Comparison of ENCODE assay signal across 17 cellular contexts in genomic region chr15:75098371-75098770, GRCh38.
DNase-seq lines count a peak whose midpoint lies in the region; ATAC-seq, FAIRE-seq and TF ChIP-seq lines count a peak whose summit lies in the region.
"Had no signal": no experiment of that assay in that cellular context is flagged by ENCODE, and none has a peak within 500 bp of the region (broad histone marks: within the 10 kb centered on the region; RNA-seq: fewer than 3 reads in every experiment).

No MANE protein-coding gene starts in this region.

- H2AFZ ChIP-seq in K562 (ENCODE audit: low read depth, low read length) = no peak overlapping the region

- TF ChIP-seq RAD21 in K562 (CRISPR knock-in tag; conservative IDR thresholded peaks at IDR 0.05 in 1 of 2, IDR thresholded peaks at IDR 0.05 in 1 of 2) = no peak

- H3K4me3 Mint-ChIP-seq in CD14-positive monocyte (no peak overlapping the region), osteocyte (ENCODE audit: unreplicated experiment) (no peak overlapping the region)
- H3K4me3 Mint-ChIP-seq: HFFc6 had no signal

- intact Hi-C loops in CD14-positive monocyte (cut with micrococcal nuclease) (no loop called here), K562 (cut with micrococcal nuclease) (no loop called here)

- DNase-seq in CD14-positive monocyte (ENCODE audit: low spot score) = no peak
- no peak for DNase-seq in K562 (ENCODE audit: extremely low read depth in 1 of 4, low spot score in 3 of 4)
- peak; percentile 37 for DNase-seq in left lobe of liver (ENCODE audit: low spot score)
- DNase-seq in osteocyte (ENCODE audit: extremely low spot score, unreplicated experiment) = peak; percentile 68
- DNase-seq in NCI-H2081 (lab: John Stamatoyannopoulos, UW) = no peak
- no peak for DNase-seq in SKM-1 (lab: John Stamatoyannopoulos, UW; ENCODE audit: unreplicated experiment)
- DNase-seq: C1 segment of cervical spinal cord; CD4-positive, alpha-beta memory T cell; DMS79; HCEC 1CT; HFFc6 had no signal

- no peak for TF ChIP-seq CTCF in CD14-positive monocyte (IDR thresholded peaks at IDR 0.05)
- TF ChIP-seq CTCF in K562 (IDR thresholded peaks at IDR 0.05 in 2 of 3, conservative IDR thresholded peaks at IDR 0.05 in 1 of 3; ENCODE audit: insufficient read depth in 2 of 3, low read depth in 1 of 3, low read length in 3 of 3) = no peak
- no peak for TF ChIP-seq CTCF in osteocyte (IDR thresholded peaks at IDR 0.05)

- in situ Hi-C loops in K562 (cut with MboI) = no loop called here

- no peaks in the 10 kb centered on the region for H3K4me1 ChIP-seq in K562 (replicated peaks in 1 of 2; ENCODE audit: control insufficient read depth in 2 of 2, insufficient read depth in 2 of 2, low read length in 2 of 2)

- no peak for TF ChIP-seq POLR2A in K562 (conservative IDR thresholded peaks at IDR 0.05)

- H3K9ac ChIP-seq in K562 (ENCODE audit: insufficient read depth in 1 of 2, low read depth in 2 of 2, low read length in 2 of 2) = no peak overlapping the region

- H3K36me3 Mint-ChIP-seq in CD14-positive monocyte = no peaks in the 10 kb centered on the region
- H3K36me3 Mint-ChIP-seq in osteocyte (ENCODE audit: unreplicated experiment) = no peaks in the 10 kb centered on the region
- H3K36me3 Mint-ChIP-seq: CD4-positive, alpha-beta memory T cell had no signal

- 48% methylated on average over 4 of the region's 4 CpGs for WGBS in K562 (ENCODE audit: insufficient coverage, low coverage, missing lambda C conversion rate)

- no peak for TF ChIP-seq EP300 in K562 (IDR thresholded peaks at IDR 0.05; ENCODE audit: low read length)

- BruUV-seq in K562 (replicated peaks; lab: Mats Ljungman, UMichigan) = no TSS peak

- no peaks in the 10 kb centered on the region for H3K27me3 ChIP-seq in K562 (ENCODE audit: control insufficient read depth in 2 of 2, insufficient read depth in 2 of 2, low read length in 2 of 2)

- peaks cover 0 to 2% (median 0%) of the 10 kb centered on the region in 7 donors for H3K9me3 Mint-ChIP-seq in CD14-positive monocyte
- H3K9me3 Mint-ChIP-seq in osteocyte (ENCODE audit: unreplicated experiment) = no peaks in the 10 kb centered on the region
- H3K9me3 Mint-ChIP-seq: HFFc6 had no signal

- CTCF ChIA-PET in K562 (lab: Yijun Ruan, JAX; ENCODE audit: low intra/inter-chr PET ratio) = no interaction called here

- no peaks in the 10 kb centered on the region for H3K9me3 ChIP-seq in K562 (replicated peaks; ENCODE audit: control insufficient read depth, insufficient read depth, low read depth, low read length)

- peak; percentile 22; the same call in 2 of the 3 replicates for ATAC-seq in K562
- ATAC-seq in left lobe of liver = no peak
- no peak for ATAC-seq in GM21576 (IDR thresholded peaks at IDR 0.05; ENCODE audit: unreplicated experiment)
- ATAC-seq in GM19351 (IDR thresholded peaks at IDR 0.05; ENCODE audit: unreplicated experiment) = no peak
- ATAC-seq: GM12878 had no signal

- peaks cover 0 to 6% (median 0%) of the 10 kb centered on the region in 3 donors for H3K27me3 Mint-ChIP-seq in CD14-positive monocyte (ENCODE audit: low read depth in 3 of 3)
- H3K27me3 Mint-ChIP-seq in osteocyte (ENCODE audit: unreplicated experiment) = no peaks in the 10 kb centered on the region
- H3K27me3 Mint-ChIP-seq: CD4-positive, alpha-beta memory T cell had no signal

- no peaks in the 10 kb centered on the region for H3K79me2 ChIP-seq in K562 (ENCODE audit: control insufficient read depth, insufficient read depth, low read length)

- no peak for FAIRE-seq in K562 (lab: Jason Lieb, UNC)
- FAIRE-seq: GM12878, GM18507, H1 had no signal

- H3K9me1 ChIP-seq in K562 (ENCODE audit: control insufficient read depth, insufficient read depth, low read length) = no peaks in the 10 kb centered on the region

- H3K27ac Mint-ChIP-seq in CD14-positive monocyte (peak overlapping the region in 4 of 7 donors; percentile 15 to 50 (median 48)), osteocyte (ENCODE audit: unreplicated experiment) (no peak overlapping the region)
- H3K27ac Mint-ChIP-seq: HFFc6 had no signal

- no peaks in the 10 kb centered on the region for H3K36me3 ChIP-seq in K562 (ENCODE audit: control insufficient read depth, insufficient read depth, low read length)

- H3K4me1 Mint-ChIP-seq in CD14-positive monocyte (peaks cover 15% of the 10 kb centered on the region), osteocyte (ENCODE audit: unreplicated experiment) (peaks cover 2% of the 10 kb centered on the region)

- no peak overlapping the region for H3K4me3 ChIP-seq in K562
- H3K4me3 ChIP-seq: GM12878 had no signal

- H3K27ac ChIP-seq in K562 (ENCODE audit: extremely low read depth, low read depth, low read length) = no peak overlapping the region
- H3K27ac ChIP-seq: HL-60 had no signal

- POLR2A ChIA-PET in K562 (lab: Yijun Ruan, JAX) = interaction anchor here (1.0 to 1.2 kb wide), 2 partner anchors 12 to 31 kb away, joined by 3 to 4 read pairs; no protein-coding TSS in a partner anchor

- no peak overlapping the region for H3K4me2 ChIP-seq in K562 (ENCODE audit: insufficient read depth, low read length)

- H4K20me1 ChIP-seq in K562 (replicated peaks; ENCODE audit: control insufficient read depth, insufficient read depth, low read length) = no peaks in the 10 kb centered on the region

TF ChIP-seq in K562, 482 proteins besides CTCF, POLR2A, EP300 and RAD21:
- TF ChIP-seq PML (IDR thresholded peaks at IDR 0.05; ENCODE audit: low read length) = no peak
- no peak for TF ChIP-seq CBFA2T2 (conservative IDR thresholded peaks at IDR 0.05)
- no peak for TF ChIP-seq YBX1 (IDR thresholded peaks at IDR 0.05)
- TF ChIP-seq MITF (IDR thresholded peaks at IDR 0.05) = no peak

Comparison
In these comparisons a context has a peak if more than half of its experiments do, and no peak if none do; other contexts are left out.
1. DNase-seq: peak in left lobe of liver (single experiment) and osteocyte (single experiment); none in CD14-positive monocyte (single experiment), K562 (0 of 4), NCI-H2081 (0 of 2) and SKM-1 (single experiment).